8 cellular contexts compared by ENCODE assay signal in the genomic region with DNA sequence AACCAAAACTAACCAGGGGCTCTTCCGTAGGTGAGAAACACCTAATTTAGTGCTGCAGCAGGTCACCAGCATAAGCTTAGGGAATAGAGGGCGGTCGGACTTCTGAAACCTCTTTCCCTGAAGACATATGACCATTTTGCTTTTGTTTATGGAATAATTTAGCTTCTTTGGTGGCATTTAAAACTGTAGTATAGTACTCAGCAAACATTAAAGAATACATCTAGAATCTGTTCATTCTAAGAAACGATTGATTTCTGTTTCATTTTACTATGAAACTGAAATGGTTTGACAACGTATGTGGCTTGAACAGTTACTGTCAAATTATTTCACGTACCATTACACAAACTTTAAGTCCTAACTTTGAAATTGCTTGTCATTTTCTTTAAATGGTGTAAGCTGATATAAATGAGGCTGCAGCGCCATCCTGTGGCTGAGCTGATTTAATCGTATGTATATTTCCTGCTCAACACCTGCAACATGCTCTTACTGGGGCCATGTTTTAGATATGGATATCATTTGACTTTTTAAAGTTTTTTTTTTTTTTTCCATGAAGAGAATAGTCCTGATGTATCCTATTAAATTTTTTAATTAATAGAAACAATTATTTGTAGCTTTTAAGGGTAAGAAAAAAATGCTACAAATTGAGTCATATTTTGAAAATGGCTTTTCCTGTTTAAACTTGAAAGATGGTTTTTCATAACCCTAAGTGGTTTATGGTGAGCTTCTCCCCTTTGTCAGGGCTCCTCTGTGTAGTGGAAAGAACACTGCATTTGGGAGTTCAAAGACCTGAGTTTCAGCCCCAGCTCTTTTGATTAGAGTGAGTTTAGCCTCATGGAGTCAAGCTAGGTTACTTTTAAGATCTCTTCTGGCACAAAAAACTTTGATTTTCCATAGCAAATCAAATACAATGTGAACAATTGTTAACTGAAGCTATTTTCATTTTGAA. TPM values are rescaled to one million over a fixed set of nuclear protein-coding genes. Genes with fewer than 3 reads are reported as not detected.
DNase-seq lines count a peak whose midpoint lies in the region; ATAC-seq and TF ChIP-seq lines count a peak whose summit lies in the region.

No MANE protein-coding gene starts in this region.

- TF ChIP-seq POLR2A in lower leg skin (IDR thresholded peaks at IDR 0.05): no peak

- TF ChIP-seq CTCF in AG10803 (conservative IDR thresholded peaks at IDR 0.05; ENCODE audit: low read length) (peak; percentile 58), colonic mucosa (IDR thresholded peaks at IDR 0.05) (peak; percentile 62), lower leg skin (IDR thresholded peaks at IDR 0.05) (peak in 1 of 3 donors; percentile 45)

- no peak overlapping the region for H3K27ac ChIP-seq in colonic mucosa

- no peaks in the 10 kb centered on the region for H3K9me3 ChIP-seq in colonic mucosa

- no peaks in the 10 kb centered on the region for H3K9me3 Mint-ChIP-seq in activated CD4-positive, alpha-beta T cell treated with anti-CD3 and anti-CD28 coated beads, Interleukin-2, amount 10 ng/mL, durations not matched to agents 24 days and 14 days

- intact Hi-C loops in activated CD4-positive, alpha-beta T cell treated with anti-CD3 and anti-CD28 coated beads, Interleukin-2, amount 10 ng/mL, durations not matched to agents 24 days and 14 days (cut with micrococcal nuclease): loop anchor here (1.0 to 5.0 kb wide), 8 partner anchors 27 to 1044 kb away; a partner anchor contains a TSS
- intact Hi-C loops in colonic mucosa (cut with DNase I): loop anchor here (5.0 kb wide), 1 partner anchor 454 kb away; no protein-coding TSS in a partner anchor
- intact Hi-C loops in lower leg skin (cut with DNase I; ENCODE audit: low total_unique reads): loop anchor here (5.0 kb wide), 1 partner anchor 454 kb away; no protein-coding TSS in a partner anchor

- no peaks in the 10 kb centered on the region for H3K27me3 Mint-ChIP-seq in activated CD4-positive, alpha-beta T cell treated with anti-CD3 and anti-CD28 coated beads, Interleukin-2, amount 10 ng/mL, durations not matched to agents 24 days and 14 days

- H3K4me3 Mint-ChIP-seq in activated CD4-positive, alpha-beta T cell treated with anti-CD3 and anti-CD28 coated beads, Interleukin-2, amount 10 ng/mL, durations not matched to agents 24 days and 14 days: peak overlapping the region; percentile 52

- ATAC-seq in GM18868 (IDR thresholded peaks at IDR 0.05; ENCODE audit: unreplicated experiment): peak; percentile 62
- peak; percentile 50 for ATAC-seq in HG03103 (IDR thresholded peaks at IDR 0.05; ENCODE audit: low read depth, unreplicated experiment)

- peak overlapping the region; percentile 68 for H3K27ac Mint-ChIP-seq in activated CD4-positive, alpha-beta T cell treated with anti-CD3 and anti-CD28 coated beads, Interleukin-2, amount 10 ng/mL, durations not matched to agents 24 days and 14 days

- H3K4me1 Mint-ChIP-seq in activated CD4-positive, alpha-beta T cell treated with anti-CD3 and anti-CD28 coated beads, Interleukin-2, amount 10 ng/mL, durations not matched to agents 24 days and 14 days: peaks cover 14% of the 10 kb centered on the region

- H3K9ac ChIP-seq in colonic mucosa (ENCODE audit: low read depth in 2 of 2, low read length in 2 of 2): no peak overlapping the region

- no peak overlapping the region for H3K4me3 ChIP-seq in AG10803 (ENCODE audit: low read length)
- no peak overlapping the region for H3K4me3 ChIP-seq in colonic mucosa
- no peak overlapping the region for H3K4me3 ChIP-seq in lower leg skin (ENCODE audit: low read depth, poor library complexity, severe bottlenecking)

- WGBS in lower leg skin, 2 donors: 30 to 31% methylated on average over 8 of the region's 8 CpGs

- H3K36me3 Mint-ChIP-seq in activated CD4-positive, alpha-beta T cell treated with anti-CD3 and anti-CD28 coated beads, Interleukin-2, amount 10 ng/mL, durations not matched to agents 24 days and 14 days (ENCODE audit: low read depth): no peaks in the 10 kb centered on the region

- no peaks in the 10 kb centered on the region for H3K36me3 ChIP-seq in colonic mucosa

- no peaks in the 10 kb centered on the region for H3K4me1 ChIP-seq in colonic mucosa

- no peaks in the 10 kb centered on the region for H3K27me3 ChIP-seq in colonic mucosa

- DNase-seq in AG10803 (ENCODE audit: low read depth): peak; percentile 75
- DNase-seq in NCI-H226: peak; percentile 29
- DNase-seq in activated CD4-positive, alpha-beta T cell treated with anti-CD3 and anti-CD28 coated beads, Interleukin-2, amount 10 ng/mL, durations not matched to agents 24 days and 14 days: peak; percentile 95
- peak; percentile 72 for DNase-seq in colonic mucosa
- peak; percentile 72 to 95 for DNase-seq in lower leg skin (ENCODE audit: low spot score in 2 of 2)
- peak; percentile 45 for DNase-seq in stimulated activated CD8-positive, alpha-beta memory T cell treated with anti-CD3 and anti-CD28 coated beads, Interleukin-12 subunit alpha, Interleukin-12 subunit beta, amount 100 ng/mL, for 24 hours (ENCODE audit: extremely low read depth)

RNA-seq across cellular contexts. Expression of a gene that starts 27.4 kb away (rescaled TPM):
- total RNA-seq in activated CD4-positive, alpha-beta T cell treated with anti-CD3 and anti-CD28 coated beads, Interleukin-2, amount 10 ng/mL, durations not matched to agents 24 days and 14 days: 0.09 TPM in 2 replicates
- under 1 TPM; 0.32 TPM for total RNA-seq in colonic mucosa
- total RNA-seq in lower leg skin: under 1 TPM in 2 of 4 donors, not detected in 2; 0.04 to 0.59 TPM

Comparison
In these comparisons a context has a peak if more than half of its experiments do, and no peak if none do; other contexts are left out.
1. DNase-seq: peak in every context shown above with its lines; median percentile 95 in activated CD4-positive, alpha-beta T cell treated with anti-CD3 and anti-CD28 coated beads, Interleukin-2, amount 10 ng/mL, durations not matched to agents 24 days and 14 days; 84 in lower leg skin; 75 in AG10803; 72 in colonic mucosa; 45 in stimulated activated CD8-positive, alpha-beta memory T cell treated with anti-CD3 and anti-CD28 coated beads, Interleukin-12 subunit alpha, Interleukin-12 subunit beta, amount 100 ng/mL, for 24 hours; 29 in NCI-H226.